In genomic region chr2:206515580-206515979, GRCh38 we compare ENCODE assay signal across 25 cellular contexts.
DNase-seq lines count a peak whose midpoint lies in the region; ATAC-seq and TF ChIP-seq lines count a peak whose summit lies in the region.
"Had no signal": no experiment of that assay in that cellular context is flagged by ENCODE, and none has a peak within 500 bp of the region (broad histone marks: within the 10 kb centered on the region; RNA-seq: fewer than 3 reads in every experiment).

No MANE protein-coding gene starts in this region.

- H3K4me1 Mint-ChIP-seq in activated naive CD8-positive, alpha-beta T cell treated with anti-CD3 and anti-CD28 coated beads for 36 hours, result no peaks in the 10 kb centered on the region
- H3K4me1 Mint-ChIP-seq: CD14-positive monocyte had no signal

- DNase-seq in Right ventricle myocardium inferior (ENCODE audit: missing footprints) (no peak), left cardiac atrium (no peak), fibroblast of pulmonary artery (ENCODE audit: low read depth) (peak; percentile 3), medulla oblongata (ENCODE audit: extremely low spot score) (peak; percentile 3), superior temporal gyrus (ENCODE audit: extremely low spot score) (peak; percentile 26)
- no peak for DNase-seq in activated naive CD8-positive, alpha-beta T cell treated with anti-CD3 and anti-CD28 coated beads for 36 hours
- DNase-seq in stimulated activated naive CD4-positive, alpha-beta T cell treated with Interleukin-2 at 50 U/mL for 16 hours (lab: John Stamatoyannopoulos, UW), result no peak
- DNase-seq: BE2C, DMS153, DND-41, GOT3, HFFc6, KBM-7, MV-4-11, NCI-H1105 treated with DMSO at 0.1 percent for 48 hours, NCI-H146, NCI-H2029, NCI-H446, NCI-H526, NCI-H82, RPMI8226, SHP77 treated with DMSO at 0.1 percent for 48 hours had no signal

- intact Hi-C loops in Right ventricle myocardium inferior (cut with DNase I), result loop anchor here (5.0 kb wide), 1 partner anchor 73 kb away; the partner anchor contains the start of gene ADAM23
- intact Hi-C loops in left cardiac atrium (cut with DNase I), result no loop called here

- no peak overlapping the region for H3K4me3 Mint-ChIP-seq in activated naive CD8-positive, alpha-beta T cell treated with anti-CD3 and anti-CD28 coated beads for 36 hours
- H3K4me3 Mint-ChIP-seq: CD14-positive monocyte, HFFc6 had no signal

- peaks cover 31% of the 10 kb centered on the region for H3K27me3 Mint-ChIP-seq in activated naive CD8-positive, alpha-beta T cell treated with anti-CD3 and anti-CD28 coated beads for 36 hours

- TF ChIP-seq CTCF in fibroblast of pulmonary artery (IDR thresholded peaks at IDR 0.05; ENCODE audit: low read length, missing control alignments), result no peak

- no peaks in the 10 kb centered on the region for H3K36me3 Mint-ChIP-seq in activated naive CD8-positive, alpha-beta T cell treated with anti-CD3 and anti-CD28 coated beads for 36 hours
- H3K36me3 Mint-ChIP-seq: CD14-positive monocyte had no signal

- peak; percentile 62 for ATAC-seq in Right ventricle myocardium inferior
- ATAC-seq in left cardiac atrium, result no peak
- no peak for ATAC-seq in GM19467 (IDR thresholded peaks at IDR 0.05; ENCODE audit: unreplicated experiment)

- no peaks in the 10 kb centered on the region for H3K9me3 Mint-ChIP-seq in activated naive CD8-positive, alpha-beta T cell treated with anti-CD3 and anti-CD28 coated beads for 36 hours

- no peak overlapping the region for H3K27ac Mint-ChIP-seq in activated naive CD8-positive, alpha-beta T cell treated with anti-CD3 and anti-CD28 coated beads for 36 hours
- H3K27ac Mint-ChIP-seq: CD14-positive monocyte, HFFc6 had no signal

- H3K4me3 ChIP-seq in fibroblast of pulmonary artery (replicated peaks; ENCODE audit: low read depth, low read length), result no peak overlapping the region
- H3K4me3 ChIP-seq: HAP-1 had no signal

Comparison
In these comparisons a context has a peak if more than half of its experiments do, and no peak if none do; other contexts are left out.
1. DNase-seq: peak in fibroblast of pulmonary artery (single experiment), medulla oblongata (single experiment) and superior temporal gyrus (single experiment); none in Right ventricle myocardium inferior (single experiment), left cardiac atrium (single experiment), activated naive CD8-positive, alpha-beta T cell treated with anti-CD3 and anti-CD28 coated beads for 36 hours (single experiment) and stimulated activated naive CD4-positive, alpha-beta T cell treated with Interleukin-2 at 50 U/mL for 16 hours (single experiment).